Comparison of ENCODE assay signal across 10 cellular contexts in the genomic region with DNA sequence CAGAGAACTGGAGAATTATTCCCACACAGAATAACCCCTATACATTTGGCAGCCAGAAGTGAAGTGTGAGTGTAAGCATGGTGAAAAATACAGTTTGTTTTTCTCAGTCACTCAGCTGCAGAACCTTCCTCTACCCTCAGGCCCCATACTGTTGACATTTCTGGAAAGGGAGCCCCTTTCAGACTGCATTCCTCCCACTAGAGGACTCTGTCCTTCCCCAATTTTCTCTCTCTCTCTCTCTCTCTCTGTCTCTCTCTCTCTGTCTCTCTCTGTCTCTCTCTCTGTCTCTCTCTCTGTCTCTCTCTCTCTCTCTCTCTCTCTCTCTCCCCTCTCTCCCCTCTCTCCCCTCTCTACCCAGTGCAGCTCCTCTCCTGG.
A peak's percentile ranks its signal among the peaks of the same experiment; 100 is the strongest.
DNase-seq lines count a peak whose midpoint lies in the region; ATAC-seq, FAIRE-seq and TF ChIP-seq lines count a peak whose summit lies in the region.
"Had no signal": no experiment of that assay in that cellular context is flagged by ENCODE, and none has a peak within 500 bp of the region (broad histone marks: within the 10 kb centered on the region; RNA-seq: fewer than 3 reads in every experiment).

No MANE protein-coding gene starts in this region.

- H3K27ac ChIP-seq in PC-9 (no peak overlapping the region), pancreas (peak overlapping the region in 1 of 4 donors; percentile 22)

- POLR2A ChIA-PET in PC-9 (lab: Charles Lee; ENCODE audit: unreplicated experiment) = interaction anchor here (0.5 to 0.7 kb wide), 3 partner anchors 8 to 131 kb away, joined by 19 to 21 read pairs (median 20); no protein-coding TSS in a partner anchor

- peaks cover 46% of the 10 kb centered on the region for H3K4me1 ChIP-seq in PC-9 (replicated peaks; ENCODE audit: insufficient read depth)
- H3K4me1 ChIP-seq in pancreas = peaks cover 0 to 22% (median 15%) of the 10 kb centered on the region in 3 donors

- no peak for FAIRE-seq in pancreas (lab: Jason Lieb, UNC)
- FAIRE-seq: A204.1 had no signal

- no peaks in the 10 kb centered on the region for H4K20me1 ChIP-seq in PC-9 (ENCODE audit: insufficient read depth)

- H3K4me3 ChIP-seq in PC-9 = no peak overlapping the region
- H3K4me3 ChIP-seq in pancreas = no peak overlapping the region

- intact Hi-C loops in PC-9 (cut with micrococcal nuclease; ENCODE audit: unreplicated experiment) (loop anchor here (1.0 kb wide), 1 partner anchor 14 kb away; no protein-coding TSS in a partner anchor), pancreas (cut with DNase I) (no loop called here)

- DNase-seq in NCI-H1105 treated with DMSO at 0.1 percent for 48 hours (lab: John Stamatoyannopoulos, UW) (peak; percentile 3), NCI-H1105 (lab: John Stamatoyannopoulos, UW) (no peak), PC-9 (peak in 1 of 2 experiments; percentile 67), fibroblast of gingiva (ENCODE audit: low read depth) (peak; percentile 34), pancreas (no peak), DMS153 (lab: John Stamatoyannopoulos, UW) (no peak), DMS114 treated with DMSO at 0.1 percent for 48 hours (lab: John Stamatoyannopoulos, UW; ENCODE audit: unreplicated experiment) (no peak)
- no peak for DNase-seq in stimulated activated naive CD4-positive, alpha-beta T cell (lab: John Stamatoyannopoulos, UW)
- DNase-seq: activated CD8-positive, alpha-beta memory T cell treated with anti-CD3 and anti-CD28 coated beads for 24 hours had no signal

- H3K36me3 ChIP-seq in PC-9 (ENCODE audit: low read depth) (no peaks in the 10 kb centered on the region), pancreas (no peaks in the 10 kb centered on the region)

- H3K79me2 ChIP-seq in PC-9 (ENCODE audit: low read depth) = no peaks in the 10 kb centered on the region

- ATAC-seq in pancreas = peak in 3 of 4 donors; percentile 59 to 68 (median 59)

- no TSS peak for BruUV-seq in PC-9 (replicated peaks; lab: Mats Ljungman, UMichigan)

- H3K9me3 ChIP-seq in PC-9 (ENCODE audit: insufficient read depth, low read depth) (0 out of 2 replicates have a peak, but pooled peaks cover 9% of the 10 kb centered on the region), pancreas (no peaks in the 10 kb centered on the region)

- H3K27me3 ChIP-seq in PC-9 (ENCODE audit: insufficient read depth, low read depth) (no peaks in the 10 kb centered on the region), pancreas (no peaks in the 10 kb centered on the region)

- H2AFZ ChIP-seq in PC-9 = no peak overlapping the region

- peaks cover 19% of the 10 kb centered on the region for H3F3A ChIP-seq in PC-9 (ENCODE audit: insufficient read depth, low read depth)

- TF ChIP-seq CTCF in PC-9 (conservative IDR thresholded peaks at IDR 0.05) = peak; percentile 83
- no peak for TF ChIP-seq CTCF in pancreas (IDR thresholded peaks at IDR 0.05)

- 0 out of 2 replicates have a peak overlapping the region, but pooled peaks have one; percentile 4 for H3K4me2 ChIP-seq in PC-9

- no peaks in the 10 kb centered on the region for H3K9me2 ChIP-seq in PC-9 (ENCODE audit: insufficient read depth)

- CTCF ChIA-PET in PC-9 (lab: Charles Lee) = interaction anchor here (0.7 to 1.8 kb wide), 4 partner anchors 35 to 146 kb away, joined by 4 to 10 read pairs (median 6); partner anchors contain the start of gene IL6

Comparison
In these comparisons a context has a peak if more than half of its experiments do, and no peak if none do; other contexts are left out.
1. DNase-seq: peak in NCI-H1105 treated with DMSO at 0.1 percent for 48 hours (single experiment) and fibroblast of gingiva (single experiment); none in NCI-H1105 (single experiment), pancreas (0 of 6), DMS153 (single experiment), stimulated activated naive CD4-positive, alpha-beta T cell (0 of 6) and DMS114 treated with DMSO at 0.1 percent for 48 hours (single experiment).